In the genomic region with DNA sequence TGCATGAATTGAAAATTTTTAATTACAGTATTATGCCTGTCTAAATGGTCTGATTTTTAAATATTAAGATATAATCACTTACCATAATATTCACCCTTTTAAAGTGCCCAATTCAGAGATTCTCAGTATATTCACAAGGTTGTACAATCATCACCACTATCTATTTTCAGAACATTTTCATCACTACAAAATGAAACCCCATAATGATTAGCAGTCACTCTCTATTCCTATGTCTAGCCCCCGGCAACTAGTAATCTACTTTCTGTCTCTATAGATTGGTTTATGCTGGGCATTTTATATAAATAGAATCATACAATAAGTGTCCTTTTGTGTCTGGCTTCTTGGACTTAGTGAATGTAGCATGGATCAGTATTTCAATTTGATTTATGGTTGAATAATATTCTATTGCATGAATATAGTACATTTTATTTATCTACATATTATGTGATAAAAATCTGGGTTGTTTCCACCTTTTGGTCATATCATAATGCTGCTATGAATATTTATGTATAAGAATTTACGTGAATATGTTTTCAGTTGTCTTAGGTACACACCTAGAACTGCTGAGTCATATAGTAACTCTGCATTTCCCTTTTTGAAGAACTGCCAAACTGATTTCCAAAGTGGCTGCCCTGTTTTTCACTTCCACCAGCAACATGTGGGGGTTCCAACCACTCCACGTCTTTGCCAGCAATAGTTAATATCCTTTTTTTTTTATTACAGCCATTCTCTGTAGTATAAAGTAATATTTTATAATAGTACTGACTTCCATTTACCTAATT, we compare ENCODE assay signal across 13 cellular contexts.
DNase-seq lines count a peak whose midpoint lies in the region; ATAC-seq and TF ChIP-seq lines count a peak whose summit lies in the region.
"Had no signal": no experiment of that assay in that cellular context is flagged by ENCODE, and none has a peak within 500 bp of the region (broad histone marks: within the 10 kb centered on the region; RNA-seq: fewer than 3 reads in every experiment).

No MANE protein-coding gene starts in this region.

- TF ChIP-seq CTCF in mammary epithelial cell (conservative IDR thresholded peaks at IDR 0.05 in 1 of 2, IDR thresholded peaks at IDR 0.05 in 1 of 2; ENCODE audit: extremely low read depth in 1 of 2, insufficient read depth in 1 of 2, low read depth in 1 of 2, low read length in 2 of 2) (no peak), heart right ventricle (IDR thresholded peaks at IDR 0.05) (no peak)

- no peaks in the 10 kb centered on the region for H3K4me1 ChIP-seq in mammary epithelial cell (ENCODE audit: insufficient read depth, low read length)
- H3K4me1 ChIP-seq in heart right ventricle, result no peaks in the 10 kb centered on the region

- H3K4me1 Mint-ChIP-seq in T-helper 2 cell treated with Interferon-gamma antibody and Interleukin-4, amounts not matched to agents 5 μg/mL and 100 μg/mL, for 36 hours (ENCODE audit: low read depth), result no peaks in the 10 kb centered on the region
- no peaks in the 10 kb centered on the region for H3K4me1 Mint-ChIP-seq in activated CD8-positive, alpha-beta memory T cell treated with anti-CD3 and anti-CD28 coated beads, Interleukin-2, amount 10 ng/mL, durations not matched to agents 7 days and 5 days

- H3K9me3 ChIP-seq in mammary epithelial cell (replicated peaks; ENCODE audit: insufficient read depth, low read length), result no peaks in the 10 kb centered on the region
- peaks cover 0 to 7% (median 0%) of the 10 kb centered on the region in 11 donors for H3K9me3 ChIP-seq in heart right ventricle

- H3K27me3 ChIP-seq in mammary epithelial cell (ENCODE audit: insufficient read depth, low read length) (no peaks in the 10 kb centered on the region), heart right ventricle (no peaks in the 10 kb centered on the region)

- ATAC-seq in GM19324 (IDR thresholded peaks at IDR 0.05; ENCODE audit: low FRiP score, unreplicated experiment) (peak; percentile 59), HG02642 (IDR thresholded peaks at IDR 0.05; ENCODE audit: poor library complexity, unreplicated experiment) (peak; percentile 59), HG03558 (IDR thresholded peaks at IDR 0.05; ENCODE audit: extremely low read depth, unreplicated experiment) (peak; percentile 53), heart right ventricle (no peak)
- no peak for ATAC-seq in activated CD8-positive, alpha-beta memory T cell treated with anti-CD3 and anti-CD28 coated beads, Interleukin-2, amount 10 ng/mL, durations not matched to agents 7 days and 5 days
- ATAC-seq: stimulated activated naive CD8-positive, alpha-beta T cell treated with anti-CD3 and anti-CD28 coated beads, Interleukin-15, Interleukin-2, amounts not matched to agents 100 U/mL and 50 U/mL, for 24 hours had no signal

- H3K4me3 ChIP-seq in mammary epithelial cell (replicated peaks in 1 of 3; ENCODE audit: insufficient read depth in 1 of 3, low read depth in 2 of 3, low read length in 3 of 3) (no peak overlapping the region), heart right ventricle (no peak overlapping the region)

- intact Hi-C loops in mammary epithelial cell (cut with micrococcal nuclease) (no loop called here), heart right ventricle (cut with DNase I) (no loop called here)

- H3K27ac Mint-ChIP-seq in T-helper 2 cell treated with Interferon-gamma antibody and Interleukin-4, amounts not matched to agents 5 μg/mL and 100 μg/mL, for 36 hours, result no peak overlapping the region
- no peak overlapping the region for H3K27ac Mint-ChIP-seq in activated CD8-positive, alpha-beta memory T cell treated with anti-CD3 and anti-CD28 coated beads, Interleukin-2, amount 10 ng/mL, durations not matched to agents 7 days and 5 days

- H3K27me3 Mint-ChIP-seq in T-helper 2 cell treated with Interferon-gamma antibody and Interleukin-4, amounts not matched to agents 5 μg/mL and 100 μg/mL, for 36 hours (ENCODE audit: low read depth), result no peaks in the 10 kb centered on the region
- no peaks in the 10 kb centered on the region for H3K27me3 Mint-ChIP-seq in activated CD8-positive, alpha-beta memory T cell treated with anti-CD3 and anti-CD28 coated beads, Interleukin-2, amount 10 ng/mL, durations not matched to agents 7 days and 5 days

- H3K9ac ChIP-seq in mammary epithelial cell (ENCODE audit: insufficient read depth, low read length), result no peak overlapping the region

- in situ Hi-C loops in mammary epithelial cell (cut with MboI; ENCODE audit: low sequenced_read_pairs in 2 of 2), result no loop called here

- peaks cover 15% of the 10 kb centered on the region for H3K9me3 Mint-ChIP-seq in T-helper 2 cell treated with Interferon-gamma antibody and Interleukin-4, amounts not matched to agents 5 μg/mL and 100 μg/mL, for 36 hours
- peaks cover 15% of the 10 kb centered on the region for H3K9me3 Mint-ChIP-seq in activated CD8-positive, alpha-beta memory T cell treated with anti-CD3 and anti-CD28 coated beads, Interleukin-2, amount 10 ng/mL, durations not matched to agents 7 days and 5 days (ENCODE audit: low read depth)

- BruUV-seq in mammary epithelial cell (replicated peaks; lab: Mats Ljungman, UMichigan), result no TSS peak

- H4K20me1 ChIP-seq in mammary epithelial cell (ENCODE audit: insufficient read depth, low read length), result no peaks in the 10 kb centered on the region

- DNase-seq in mammary epithelial cell (peak; percentile 16), heart right ventricle (no peak)
- DNase-seq in T-helper 2 cell treated with Interferon-gamma antibody and Interleukin-4, amounts not matched to agents 5 μg/mL and 100 μg/mL, for 36 hours (ENCODE audit: low spot score), result no peak
- no peak for DNase-seq in activated CD8-positive, alpha-beta memory T cell treated with anti-CD3 and anti-CD28 coated beads, Interleukin-2, amount 10 ng/mL, durations not matched to agents 7 days and 5 days
- DNase-seq: activated CD4-positive, alpha-beta T cell treated with anti-CD3 and anti-CD28 coated beads, Interleukin-2, amount 50 U/mL, for 4 hours; activated naive CD4-positive, alpha-beta T cell; midbrain; NCI-H1417 treated with DMSO at 0.1 percent for 48 hours; NCI-H774; stimulated activated naive CD8-positive, alpha-beta T cell treated with anti-CD3 and anti-CD28 coated beads, Interleukin-15, Interleukin-2, amounts not matched to agents 100 U/mL and 50 U/mL, for 24 hours had no signal

- peak overlapping the region; percentile 23 for H3K4me2 ChIP-seq in mammary epithelial cell (ENCODE audit: insufficient read depth, low read depth, low read length)

- H3K36me3 ChIP-seq in mammary epithelial cell (ENCODE audit: insufficient read depth, low read length) (no peaks in the 10 kb centered on the region), heart right ventricle (no peaks in the 10 kb centered on the region)

- CTCF ChIA-PET in mammary epithelial cell (lab: Charles Lee; ENCODE audit: low non-redundant PET), result no interaction called here
- CTCF ChIA-PET in activated CD8-positive, alpha-beta memory T cell treated with anti-CD3 and anti-CD28 coated beads, Interleukin-2, amount 10 ng/mL, durations not matched to agents 7 days and 5 days (lab: Charles Lee), result no interaction called here

- H3K4me3 Mint-ChIP-seq in T-helper 2 cell treated with Interferon-gamma antibody and Interleukin-4, amounts not matched to agents 5 μg/mL and 100 μg/mL, for 36 hours, result no peak overlapping the region
- H3K4me3 Mint-ChIP-seq in activated CD8-positive, alpha-beta memory T cell treated with anti-CD3 and anti-CD28 coated beads, Interleukin-2, amount 10 ng/mL, durations not matched to agents 7 days and 5 days, result no peak overlapping the region

- H3K36me3 Mint-ChIP-seq in T-helper 2 cell treated with Interferon-gamma antibody and Interleukin-4, amounts not matched to agents 5 μg/mL and 100 μg/mL, for 36 hours (ENCODE audit: low read depth), result no peaks in the 10 kb centered on the region
- H3K36me3 Mint-ChIP-seq in activated CD8-positive, alpha-beta memory T cell treated with anti-CD3 and anti-CD28 coated beads, Interleukin-2, amount 10 ng/mL, durations not matched to agents 7 days and 5 days, result no peaks in the 10 kb centered on the region

- no peak overlapping the region for H2AFZ ChIP-seq in mammary epithelial cell (ENCODE audit: low read depth, low read length)

- H3K27ac ChIP-seq in mammary epithelial cell (ENCODE audit: insufficient read depth, low read depth, low read length) (no peak overlapping the region), heart right ventricle (no peak overlapping the region)

- WGBS in mammary epithelial cell (ENCODE audit: low coverage, missing lambda C conversion rate), result 45% methylated on average over 3 of the region's 3 CpGs
- 60 to 64% methylated on average over 3 of the region's 3 CpGs for WGBS in heart right ventricle, 2 donors

- dilution Hi-C loops in mammary epithelial cell (cut with HindIII; ENCODE audit: low sequenced_read_pairs), result no loop called here

- H3K79me2 ChIP-seq in mammary epithelial cell (ENCODE audit: insufficient read depth, low read length), result no peaks in the 10 kb centered on the region

Comparison
In these comparisons a context has a peak if more than half of its experiments do, and no peak if none do; other contexts are left out.
1. ATAC-seq: peak in GM19324 (single experiment), HG02642 (single experiment) and HG03558 (single experiment); none in activated CD8-positive, alpha-beta memory T cell treated with anti-CD3 and anti-CD28 coated beads, Interleukin-2, amount 10 ng/mL, durations not matched to agents 7 days and 5 days (single experiment) and heart right ventricle (0 of 8).